ENCODE assay signal across 16 cellular contexts in the genomic region with DNA sequence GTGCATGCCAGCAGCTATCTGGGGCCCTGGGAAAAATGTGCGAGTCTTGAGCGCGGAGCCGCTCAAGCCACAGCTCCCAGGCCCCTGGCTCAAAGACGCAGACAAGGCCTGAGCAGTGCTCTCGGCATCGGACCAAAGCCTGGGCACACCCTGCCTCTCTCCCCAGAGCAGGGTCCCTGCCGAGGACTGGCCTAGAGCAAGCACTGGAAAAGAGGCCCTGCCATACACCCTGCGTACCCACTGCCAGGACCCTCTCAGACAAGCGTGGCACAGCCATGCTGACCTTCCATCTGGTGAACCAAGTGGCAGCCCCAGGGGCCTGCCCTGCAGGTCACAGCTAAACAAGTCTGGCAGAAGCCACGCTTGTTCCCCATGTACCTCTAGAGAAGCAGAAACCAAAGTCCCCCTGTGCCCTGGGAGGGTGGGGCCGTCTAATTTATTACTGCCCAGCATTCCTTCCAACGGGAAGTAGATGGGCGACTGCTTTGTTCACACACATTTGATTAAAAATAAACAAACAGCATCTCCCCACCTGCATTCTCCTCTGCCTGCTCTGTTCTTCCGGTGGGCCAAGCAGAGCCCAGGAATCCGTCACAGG. TPM values are rescaled to one million over a fixed set of nuclear protein-coding genes. Genes with fewer than 3 reads are reported as not detected.
A peak's percentile ranks its signal among the peaks of the same experiment; 100 is the strongest.
DNase-seq lines count a peak whose midpoint lies in the region; ATAC-seq, FAIRE-seq and TF ChIP-seq lines count a peak whose summit lies in the region.
"Had no signal": no experiment of that assay in that cellular context is flagged by ENCODE, and none has a peak within 500 bp of the region (broad histone marks: within the 10 kb centered on the region; RNA-seq: fewer than 3 reads in every experiment).

No MANE protein-coding gene starts in this region.

- H4K20me1 ChIP-seq in astrocyte (ENCODE audit: insufficient read depth, low read length): peaks cover 26% of the 10 kb centered on the region

- no peak for FAIRE-seq in astrocyte (lab: Jason Lieb, UNC)
- no peak for FAIRE-seq in H54 (lab: Jason Lieb, UNC)
- FAIRE-seq: A549 had no signal

- H3K79me2 ChIP-seq in astrocyte (ENCODE audit: insufficient read depth, low read length): peaks cover 5% of the 10 kb centered on the region

- DNase-seq in Peyer's patch (peak in 2 of 3 donors; percentile 72 to 76), astrocyte (ENCODE audit: low read depth) (no peak), left colon (peak; percentile 52 to 61), uterus (no peak), H54 (ENCODE audit: insufficient read length, low spot score) (no peak), DMS153 (lab: John Stamatoyannopoulos, UW) (no peak)
- DNase-seq in stimulated activated naive B cell treated with anti-CD40 and anti-IgM and Interleukin-4, amounts not matched to agents 10 μg/mL and 1 μg/mL and 100 μg/mL, for 72 hours: no peak
- DNase-seq: BE2C; CD4-positive, alpha-beta memory T cell; DMS79 treated with DMSO at 0.1 percent for 48 hours; EL; GDM1; IMR-90 had no signal

- peak overlapping the region; percentile 18 for H3K27ac Mint-ChIP-seq in astrocyte (ENCODE audit: unreplicated experiment)
- H3K27ac Mint-ChIP-seq in stimulated activated naive B cell treated with anti-CD40 and anti-IgM and Interleukin-4, amounts not matched to agents 10 μg/mL and 1 μg/mL and 100 μg/mL, for 72 hours: peak overlapping the region; percentile 9
- H3K27ac Mint-ChIP-seq: CD4-positive, alpha-beta memory T cell had no signal

- no peaks in the 10 kb centered on the region for H3K9me3 Mint-ChIP-seq in astrocyte (ENCODE audit: unreplicated experiment)
- no peaks in the 10 kb centered on the region for H3K9me3 Mint-ChIP-seq in stimulated activated naive B cell treated with anti-CD40 and anti-IgM and Interleukin-4, amounts not matched to agents 10 μg/mL and 1 μg/mL and 100 μg/mL, for 72 hours
- H3K9me3 Mint-ChIP-seq: CD4-positive, alpha-beta memory T cell had no signal

- TF ChIP-seq POLR2A in Peyer's patch (IDR thresholded peaks at IDR 0.05) (no peak), uterus (IDR thresholded peaks at IDR 0.05) (no peak), H54 (IDR thresholded peaks at IDR 0.05; ENCODE audit: low read depth, low read length) (no peak)

- H3K9me3 ChIP-seq in Peyer's patch (no peaks in the 10 kb centered on the region), astrocyte (ENCODE audit: insufficient read depth, low read depth, low read length) (no peaks in the 10 kb centered on the region), uterus (no peaks in the 10 kb centered on the region)
- H3K9me3 ChIP-seq: A549, BE2C had no signal

- no peak overlapping the region for H3K4me2 ChIP-seq in astrocyte (ENCODE audit: low read length)
- H3K4me2 ChIP-seq: A549 had no signal

- H3K27me3 Mint-ChIP-seq in astrocyte (ENCODE audit: low read depth, unreplicated experiment): no peaks in the 10 kb centered on the region
- no peaks in the 10 kb centered on the region for H3K27me3 Mint-ChIP-seq in stimulated activated naive B cell treated with anti-CD40 and anti-IgM and Interleukin-4, amounts not matched to agents 10 μg/mL and 1 μg/mL and 100 μg/mL, for 72 hours
- H3K27me3 Mint-ChIP-seq: CD4-positive, alpha-beta memory T cell had no signal

- H3K4me1 ChIP-seq in Peyer's patch (peaks cover 0 to 44% (median 0%) of the 10 kb centered on the region in 4 donors), astrocyte (ENCODE audit: insufficient read depth, low read length) (no peaks in the 10 kb centered on the region), uterus (no peaks in the 10 kb centered on the region)
- H3K4me1 ChIP-seq: A549 had no signal

- no peak overlapping the region for H2AFZ ChIP-seq in astrocyte (ENCODE audit: low read depth, low read length)

- H3K4me3 Mint-ChIP-seq in astrocyte (ENCODE audit: unreplicated experiment): no peak overlapping the region
- H3K4me3 Mint-ChIP-seq in stimulated activated naive B cell treated with anti-CD40 and anti-IgM and Interleukin-4, amounts not matched to agents 10 μg/mL and 1 μg/mL and 100 μg/mL, for 72 hours: no peak overlapping the region
- H3K4me3 Mint-ChIP-seq: CD4-positive, alpha-beta memory T cell had no signal

- H3K27ac ChIP-seq in Peyer's patch (peak overlapping the region in 3 of 4 donors; percentile 39 to 68 (median 64)), astrocyte (ENCODE audit: low read depth, low read length) (no peak overlapping the region), uterus (no peak overlapping the region)
- H3K27ac ChIP-seq: A549, C4-2B had no signal

- H3K36me3 Mint-ChIP-seq in astrocyte (ENCODE audit: low read depth, unreplicated experiment): peaks cover 20% of the 10 kb centered on the region
- H3K36me3 Mint-ChIP-seq in stimulated activated naive B cell treated with anti-CD40 and anti-IgM and Interleukin-4, amounts not matched to agents 10 μg/mL and 1 μg/mL and 100 μg/mL, for 72 hours: peaks cover 40 to 55% of the 10 kb centered on the region in 2 donors

- H3K4me1 Mint-ChIP-seq in astrocyte (ENCODE audit: low read depth, unreplicated experiment): no peaks in the 10 kb centered on the region
- H3K4me1 Mint-ChIP-seq in stimulated activated naive B cell treated with anti-CD40 and anti-IgM and Interleukin-4, amounts not matched to agents 10 μg/mL and 1 μg/mL and 100 μg/mL, for 72 hours: no peaks in the 10 kb centered on the region

- intact Hi-C loops in left colon (cut with DNase I, micrococcal nuclease) (no loop called here), uterus (cut with DNase I; ENCODE audit: low total_unique reads) (no loop called here)

- no peak overlapping the region for H3K9ac ChIP-seq in astrocyte (ENCODE audit: low read length)

- H3K27me3 ChIP-seq in Peyer's patch (no peaks in the 10 kb centered on the region), astrocyte (ENCODE audit: insufficient read depth, low read length) (no peaks in the 10 kb centered on the region), uterus (no peaks in the 10 kb centered on the region)
- H3K27me3 ChIP-seq: BE2C had no signal

- peak; percentile 37 for ATAC-seq in left colon
- no peak for ATAC-seq in stimulated activated naive B cell treated with anti-CD40 and anti-IgM and Interleukin-4, amounts not matched to agents 10 μg/mL and 1 μg/mL and 100 μg/mL, for 72 hours (replicated peaks)
- ATAC-seq: A549, HCT116 had no signal

- peaks cover 0 to 85% (median 0%) of the 10 kb centered on the region in 3 donors for H3K36me3 ChIP-seq in Peyer's patch
- peaks cover 13% of the 10 kb centered on the region for H3K36me3 ChIP-seq in astrocyte (ENCODE audit: insufficient read depth, low read length)
- H3K36me3 ChIP-seq in uterus: no peaks in the 10 kb centered on the region

- TF ChIP-seq CTCF in Peyer's patch (IDR thresholded peaks at IDR 0.05) (no peak), astrocyte (IDR thresholded peaks at IDR 0.05; ENCODE audit: insufficient read depth, low read depth, low read length) (no peak), uterus (IDR thresholded peaks at IDR 0.05) (no peak)

- no peak overlapping the region for H3K4me3 ChIP-seq in Peyer's patch
- no peak overlapping the region for H3K4me3 ChIP-seq in astrocyte (ENCODE audit: insufficient read depth, low read depth, low read length)
- no peak overlapping the region for H3K4me3 ChIP-seq in uterus
- H3K4me3 ChIP-seq: A549 had no signal

RNA-seq across cellular contexts. Expression of gene STK25, which starts 14.0 kb away (rescaled TPM):
- total RNA-seq in Peyer's patch: 100 to 1,000 TPM; 149 to 356 (median 275) TPM
- total RNA-seq in astrocyte: 185 and 211 TPM in 2 replicates
- total RNA-seq in left colon: 100 to 1,000 TPM; 118 to 119 TPM
- total RNA-seq in uterus: 100 to 1,000 TPM in 3 of 4 donors, 10 to 100 TPM in 1; 77.6 to 191 (median 165) TPM

Comparison
In these comparisons a context has a peak if more than half of its experiments do, and no peak if none do; other contexts are left out.
1. DNase-seq: peak in Peyer's patch (2 of 3) and left colon (2 of 2); none in astrocyte (single experiment), stimulated activated naive B cell treated with anti-CD40 and anti-IgM and Interleukin-4, amounts not matched to agents 10 μg/mL and 1 μg/mL and 100 μg/mL, for 72 hours (single experiment), uterus (0 of 2), H54 (single experiment) and DMS153 (single experiment).
2. H3K27ac ChIP-seq: peak in Peyer's patch (3 of 4); none in astrocyte (single experiment) and uterus (0 of 2).